Comparison of ENCODE assay signal across 8 cellular contexts in the genomic region with DNA sequence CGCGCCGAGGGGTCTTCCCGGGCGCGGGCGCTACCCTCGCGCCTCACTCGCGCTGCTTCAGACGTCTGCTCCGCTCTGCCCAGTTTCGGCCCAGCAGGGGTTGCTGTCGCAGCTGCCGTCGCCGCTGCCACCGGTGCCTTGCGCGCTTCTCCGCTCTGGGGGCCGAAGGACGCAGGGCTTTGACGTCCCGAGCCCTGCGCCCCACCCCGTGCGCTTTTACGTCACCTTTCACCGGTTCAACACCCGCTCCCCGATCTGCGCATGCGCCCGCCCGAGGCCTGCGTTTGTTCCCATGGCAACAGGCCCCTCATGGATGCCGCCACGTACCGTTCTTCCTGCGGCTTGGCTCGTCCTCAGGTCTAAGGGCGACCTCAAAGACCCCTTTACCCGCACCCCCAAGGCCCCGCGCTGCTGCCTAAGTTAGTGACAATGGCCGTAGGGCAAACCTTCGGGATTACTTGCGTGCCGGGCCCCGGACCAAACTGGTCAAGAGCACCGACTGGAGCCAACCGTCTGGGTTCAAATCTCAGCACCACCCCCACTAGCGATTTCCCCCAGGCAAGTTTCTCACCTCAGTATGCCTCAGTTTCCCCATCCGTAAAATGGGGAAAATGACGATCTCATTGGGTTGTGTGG. TPM values are rescaled to one million over a fixed set of nuclear protein-coding genes. Genes with fewer than 3 reads are reported as not detected.
A peak's percentile ranks its signal among the peaks of the same experiment; 100 is the strongest.
DNase-seq lines count a peak whose midpoint lies in the region; ATAC-seq and TF ChIP-seq lines count a peak whose summit lies in the region.

No MANE protein-coding gene starts in this region.

- H3K27me3 Mint-ChIP-seq in T-cell, result peaks cover 0 to 6% of the 10 kb centered on the region in 2 donors

- H3K4me3 ChIP-seq in prostate gland (peak overlapping the region; percentile 71 to 74), urinary bladder (ENCODE audit: low read depth, low read length) (peak overlapping the region; percentile 44)

- TF ChIP-seq CTCF in GM13977 (IDR thresholded peaks at IDR 0.05; ENCODE audit: extremely low read depth, insufficient read depth, missing control alignments) (no peak), prostate gland (IDR thresholded peaks at IDR 0.05) (peak in 1 of 4 experiments; percentile 24)

- CTCF ChIA-PET in T-cell (lab: Charles Lee), result interaction anchor here in 1 of 2 donors (1.5 kb wide), 1 partner anchor 157 kb away, joined by 4 read pairs; no protein-coding TSS in a partner anchor

- peak overlapping the region; percentile 90 to 95 for H3K27ac Mint-ChIP-seq in T-cell

- in situ Hi-C loops in GM13977 (cut with MboI; ENCODE audit: low pct_unique_long_range_greater_than_20kb, low sequenced_read_pairs, unreplicated experiment), result no loop called here

- H3K4me3 Mint-ChIP-seq in T-cell, result peak overlapping the region; percentile 84 to 94 (median 87)

- no peaks in the 10 kb centered on the region for H3K36me3 ChIP-seq in prostate gland
- no peaks in the 10 kb centered on the region for H3K36me3 ChIP-seq in urinary bladder (ENCODE audit: insufficient read depth)

- H3K4me1 ChIP-seq in prostate gland (replicated peaks) (peaks cover 9% of the 10 kb centered on the region), urinary bladder (ENCODE audit: insufficient read depth) (no peaks in the 10 kb centered on the region)

- no peaks in the 10 kb centered on the region for H3K9me3 Mint-ChIP-seq in T-cell

- H3K4me1 Mint-ChIP-seq in T-cell, result peaks cover 28 to 39% (median 33%) of the 10 kb centered on the region in 3 donors

- H3K9me3 ChIP-seq in prostate gland, result no peaks in the 10 kb centered on the region

- H3K36me3 Mint-ChIP-seq in T-cell, result peaks cover 3% of the 10 kb centered on the region

- H3K27ac ChIP-seq in prostate gland (peak overlapping the region; percentile 97 to 98), urinary bladder (ENCODE audit: low read depth) (peak overlapping the region; percentile 89)

- intact Hi-C loops in left ventricle myocardium superior (cut with micrococcal nuclease) (no loop called here), prostate gland (cut with DNase I) (loop anchor here (5.0 to 10.0 kb wide), 2 partner anchors 106 to 154 kb away; partner anchors contain the start of genes POLD4, PPP1CA and TBC1D10C)

- peak; percentile 9 for TF ChIP-seq POLR2A in prostate gland (IDR thresholded peaks at IDR 0.05)

- DNase-seq in GM13977 (ENCODE audit: low spot score), result peak; percentile 99
- peak; percentile 99 for DNase-seq in NCI-H146 (lab: John Stamatoyannopoulos, UW)
- DNase-seq in T-cell, result peak; percentile 95 to 100 (median 98)
- peak; percentile 97 for DNase-seq in amniotic stem cell (lab: John Stamatoyannopoulos, UW)
- peak; percentile 100 for DNase-seq in left ventricle myocardium superior
- DNase-seq in prostate gland (ENCODE audit: low spot score), result peak; percentile 94

- peak; percentile 36 for ATAC-seq in HG02870 (IDR thresholded peaks at IDR 0.05; ENCODE audit: unreplicated experiment)
- peak; percentile 51 to 53 (median 52) for ATAC-seq in T-cell (replicated peaks in 1 of 4)
- peak; percentile 62 for ATAC-seq in left ventricle myocardium superior

- no peaks in the 10 kb centered on the region for H3K27me3 ChIP-seq in prostate gland (replicated peaks; ENCODE audit: insufficient read depth)

- POLR2A ChIA-PET in T-cell (lab: Charles Lee), result interaction anchor here in 1 of 2 donors (0.6 kb wide), 1 partner anchor 47 kb away, joined by 3 read pairs; no protein-coding TSS in a partner anchor

- 1% methylated on average over 48 of the region's 57 CpGs for WGBS in prostate gland
- WGBS in urinary bladder, result under 1% methylated on average over 57 of the region's 57 CpGs

RNA-seq across cellular contexts. Expression of gene CDK2AP2, which starts 0.6 kb away (rescaled TPM):
- total RNA-seq in T-cell (10 to 100 TPM; 31.0 to 90.8 (median 79.9) TPM), left ventricle myocardium superior (55.0 TPM), prostate gland (10 to 100 TPM; 57.1 to 91.9 TPM), urinary bladder (5.9 TPM)
- 75.8 TPM for polyA plus RNA-seq in urinary bladder

RNA-seq across cellular contexts. Expression of gene PITPNM1, which starts 3.4 kb away (rescaled TPM):
- total RNA-seq in T-cell, result 100 to 1,000 TPM in 4 of 5 donors, 10 to 100 TPM in 1; 74.2 to 167 (median 149) TPM
- 45.5 TPM for total RNA-seq in left ventricle myocardium superior
- 10 to 100 TPM; 19.3 to 26.9 TPM for total RNA-seq in prostate gland
- 12.6 TPM for total RNA-seq in urinary bladder
- polyA plus RNA-seq in urinary bladder, result 18.5 TPM

RNA-seq across cellular contexts. Expression of gene CABP2, which starts 14.6 kb away (rescaled TPM):
- total RNA-seq in T-cell (not detected), left ventricle myocardium superior (not detected), prostate gland (not detected), urinary bladder (not detected)
- not detected for polyA plus RNA-seq in urinary bladder

RNA-seq across cellular contexts. Expression of gene AIP, which starts 25.8 kb away (rescaled TPM):
- total RNA-seq in T-cell, result 100 to 1,000 TPM; 114 to 168 (median 154) TPM
- total RNA-seq in left ventricle myocardium superior, result 51.3 TPM
- 10 to 100 TPM; 63.7 to 93.7 TPM for total RNA-seq in prostate gland
- total RNA-seq in urinary bladder, result 42.9 TPM
- polyA plus RNA-seq in urinary bladder, result 135 TPM

RNA-seq across cellular contexts. Expression of gene TMEM134, which starts 39.6 kb away (rescaled TPM):
- total RNA-seq in T-cell (100 to 1,000 TPM in 3 of 5 donors, 10 to 100 TPM in 2; 59.9 to 113 (median 106) TPM), left ventricle myocardium superior (91.5 TPM), prostate gland (100 to 1,000 TPM; 106 to 402 TPM), urinary bladder (20.4 TPM)
- 80.2 TPM for polyA plus RNA-seq in urinary bladder

Comparison
In these comparisons a context has a peak if more than half of its experiments do, and no peak if none do; other contexts are left out.
1. Peak in every context shown above with its lines: DNase-seq, ATAC-seq, H3K4me3 ChIP-seq and H3K27ac ChIP-seq.